In genomic region chr4:68597489-68597888, GRCh38 we compare ENCODE assay signal across 24 cellular contexts. TPM values are rescaled to one million over a fixed set of nuclear protein-coding genes. Genes with fewer than 3 reads are reported as not detected.
DNase-seq lines count a peak whose midpoint lies in the region; ATAC-seq, FAIRE-seq and TF ChIP-seq lines count a peak whose summit lies in the region.
"Had no signal": no experiment of that assay in that cellular context is flagged by ENCODE, and none has a peak within 500 bp of the region (broad histone marks: within the 10 kb centered on the region; RNA-seq: fewer than 3 reads in every experiment).

No MANE protein-coding gene starts in this region.

- H3K4me3 ChIP-seq in HepG2 (replicated peaks in 1 of 3; ENCODE audit: insufficient read depth in 1 of 3, low read depth in 2 of 3, low read length in 3 of 3) (no peak overlapping the region), right lobe of liver (no peak overlapping the region)
- H3K4me3 ChIP-seq: BLaER1 had no signal

- intact Hi-C loops in HepG2 (cut with micrococcal nuclease; ENCODE audit: unreplicated experiment): no loop called here
- intact Hi-C loops in right lobe of liver (cut with DNase I): no loop called here

- no TSS peak for BruUV-seq in HepG2 (replicated peaks; lab: Mats Ljungman, UMichigan)

- H2AFZ ChIP-seq in HepG2 (ENCODE audit: low read length): no peak overlapping the region

- no peak overlapping the region for H3K4me2 ChIP-seq in HepG2 (ENCODE audit: low read depth, low read length)
- H3K4me2 ChIP-seq: BLaER1 had no signal

- no peak for TF ChIP-seq EP300 in HepG2 (IDR thresholded peaks at IDR 0.05; ENCODE audit: low read depth in 2 of 2, low read length in 2 of 2)
- TF ChIP-seq EP300 in HepG2 (CRISPR knock-in tag; IDR thresholded peaks at IDR 0.05; ENCODE audit: borderline replicate concordance): no peak

- in situ Hi-C loops in HepG2 (cut with HindIII; ENCODE audit: extremely low pct_ligation_motif_present, low pct_unique_long_range_greater_than_20kb): no loop called here

- no peak for TF ChIP-seq POLR2A in HepG2 (IDR thresholded peaks at IDR 0.05; ENCODE audit: insufficient read depth in 1 of 2, low read depth in 2 of 2, low read length in 2 of 2)
- no peak for TF ChIP-seq POLR2A in right lobe of liver (IDR thresholded peaks at IDR 0.05)

- peak; percentile 90 for ATAC-seq in left lobe of liver
- 0 out of 3 replicates have a peak, but pooled peaks have one; percentile 36 for ATAC-seq in HepG2
- ATAC-seq in right lobe of liver: peak; percentile 70 to 92 (median 88)
- ATAC-seq in HG02852 (IDR thresholded peaks at IDR 0.05; ENCODE audit: unreplicated experiment): no peak

- H4K20me1 ChIP-seq in HepG2 (ENCODE audit: insufficient read depth, low read length): no peaks in the 10 kb centered on the region
- H4K20me1 ChIP-seq: BLaER1 had no signal

- CTCF ChIA-PET in HepG2 (lab: Yijun Ruan, JAX; ENCODE audit: low intra/inter-chr PET ratio, low total read pairs): no interaction called here

- no peak overlapping the region for H3K9ac ChIP-seq in HepG2 (ENCODE audit: insufficient read depth, low read depth, low read length)
- H3K9ac ChIP-seq: BLaER1 had no signal

- H3K36me3 ChIP-seq in HepG2 (replicated peaks in 1 of 2; ENCODE audit: control insufficient read depth in 1 of 2, insufficient read depth in 2 of 2, low read length in 2 of 2) (no peaks in the 10 kb centered on the region), right lobe of liver (no peaks in the 10 kb centered on the region)
- H3K36me3 ChIP-seq: BE2C, BLaER1 had no signal

- H3K9me3 ChIP-seq in HepG2 (ENCODE audit: low read length) (no peaks in the 10 kb centered on the region), right lobe of liver (no peaks in the 10 kb centered on the region)
- H3K9me3 ChIP-seq: BE2C, BLaER1, Caco-2 had no signal

- no peak for TF ChIP-seq CTCF in HepG2 (CRISPR knock-in tag; IDR thresholded peaks at IDR 0.05)
- no peak for TF ChIP-seq CTCF in right lobe of liver (IDR thresholded peaks at IDR 0.05)

- no peaks in the 10 kb centered on the region for H3K79me2 ChIP-seq in HepG2 (ENCODE audit: insufficient read depth, low read length)

- H3K27me3 ChIP-seq in HepG2 (ENCODE audit: control insufficient read depth in 1 of 2, insufficient read depth in 2 of 2, low read length in 2 of 2) (no peaks in the 10 kb centered on the region), right lobe of liver (no peaks in the 10 kb centered on the region)
- H3K27me3 ChIP-seq: BE2C, BLaER1 had no signal

- peak; percentile 48 for DNase-seq in left lobe of liver (ENCODE audit: low spot score)
- peak; percentile 65 for DNase-seq in HepG2 (ENCODE audit: low spot score)
- DNase-seq in right lobe of liver: peak in 1 of 3 donors; percentile 46
- DNase-seq in activated naive CD4-positive, alpha-beta T cell (lab: John Stamatoyannopoulos, UW): no peak
- DNase-seq: 8988T; ACHN; BE2C; C1 segment of cervical spinal cord; Calu3; CD4-positive, alpha-beta memory T cell; CD4-positive, CD25-positive, alpha-beta regulatory T cell; DMS79 treated with DMSO at 0.1 percent for 48 hours; GF-D8 had no signal

- FAIRE-seq in HepG2 (lab: Jason Lieb, UNC): no peak
- FAIRE-seq: A204.1, D721Med, G401.6, GM12891, GM19239 had no signal

- H3K4me1 ChIP-seq in HepG2 (ENCODE audit: insufficient read depth, low read length): peaks cover 30% of the 10 kb centered on the region
- peaks cover 0 to 26% (median 0%) of the 10 kb centered on the region in 4 donors for H3K4me1 ChIP-seq in right lobe of liver
- H3K4me1 ChIP-seq: BE2C, BLaER1 had no signal

- H3K27ac ChIP-seq in HepG2 (ENCODE audit: extremely low read length, insufficient read depth, low read length) (no peak overlapping the region), right lobe of liver (peak overlapping the region in 2 of 3 donors; percentile 26 to 61)
- H3K27ac ChIP-seq: BLaER1 had no signal

- WGBS in HepG2 (ENCODE audit: low lambda C conversion rate): 49% methylated on average over 2 of the region's 2 CpGs
- 23% methylated on average over 2 of the region's 2 CpGs for WGBS in right lobe of liver (ENCODE audit: insufficient coverage, low coverage, low lambda C conversion rate, missing lambda C conversion rate)

- POLR2A ChIA-PET in HepG2 (lab: Yijun Ruan, JAX): no interaction called here

- TF ChIP-seq RAD21 in HepG2 (CRISPR knock-in tag; IDR thresholded peaks at IDR 0.05): no peak

TF ChIP-seq in HepG2, 621 proteins besides CTCF, POLR2A, EP300 and RAD21 (continues in another document):
- no peak for TF ChIP-seq NFYB (CRISPR knock-in tag; IDR thresholded peaks at IDR 0.05)
- TF ChIP-seq KLF6 (CRISPR knock-in tag; IDR thresholded peaks at IDR 0.05): no peak
- peak; percentile 34; the same call in 1 of the 2 replicates for TF ChIP-seq BCL6 (CRISPR knock-in tag; IDR thresholded peaks at IDR 0.05)
- TF ChIP-seq ZNF136 (CRISPR knock-in tag; IDR thresholded peaks at IDR 0.05; ENCODE audit: low read depth): no peak
- TF ChIP-seq, protein P1, sequence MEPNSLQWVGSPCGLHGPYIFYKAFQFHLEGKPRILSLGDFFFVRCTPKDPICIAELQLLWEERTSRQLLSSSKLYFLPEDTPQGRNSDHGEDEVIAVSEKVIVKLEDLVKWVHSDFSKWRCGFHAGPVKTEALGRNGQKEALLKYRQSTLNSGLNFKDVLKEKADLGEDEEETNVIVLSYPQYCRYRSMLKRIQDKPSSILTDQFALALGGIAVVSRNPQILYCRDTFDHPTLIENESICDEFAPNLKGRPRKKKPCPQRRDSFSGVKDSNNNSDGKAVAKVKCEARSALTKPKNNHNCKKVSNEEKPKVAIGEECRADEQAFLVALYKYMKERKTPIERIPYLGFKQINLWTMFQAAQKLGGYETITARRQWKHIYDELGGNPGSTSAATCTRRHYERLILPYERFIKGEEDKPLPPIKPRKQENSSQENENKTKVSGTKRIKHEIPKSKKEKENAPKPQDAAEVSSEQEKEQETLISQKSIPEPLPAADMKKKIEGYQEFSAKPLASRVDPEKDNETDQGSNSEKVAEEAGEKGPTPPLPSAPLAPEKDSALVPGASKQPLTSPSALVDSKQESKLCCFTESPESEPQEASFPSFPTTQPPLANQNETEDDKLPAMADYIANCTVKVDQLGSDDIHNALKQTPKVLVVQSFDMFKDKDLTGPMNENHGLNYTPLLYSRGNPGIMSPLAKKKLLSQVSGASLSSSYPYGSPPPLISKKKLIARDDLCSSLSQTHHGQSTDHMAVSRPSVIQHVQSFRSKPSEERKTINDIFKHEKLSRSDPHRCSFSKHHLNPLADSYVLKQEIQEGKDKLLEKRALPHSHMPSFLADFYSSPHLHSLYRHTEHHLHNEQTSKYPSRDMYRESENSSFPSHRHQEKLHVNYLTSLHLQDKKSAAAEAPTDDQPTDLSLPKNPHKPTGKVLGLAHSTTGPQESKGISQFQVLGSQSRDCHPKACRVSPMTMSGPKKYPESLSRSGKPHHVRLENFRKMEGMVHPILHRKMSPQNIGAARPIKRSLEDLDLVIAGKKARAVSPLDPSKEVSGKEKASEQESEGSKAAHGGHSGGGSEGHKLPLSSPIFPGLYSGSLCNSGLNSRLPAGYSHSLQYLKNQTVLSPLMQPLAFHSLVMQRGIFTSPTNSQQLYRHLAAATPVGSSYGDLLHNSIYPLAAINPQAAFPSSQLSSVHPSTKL (CRISPR knock-in tag; IDR thresholded peaks at IDR 0.05): 0 out of 2 replicates have a peak, but pooled peaks have one; percentile 23
- TF ChIP-seq ZNF644 (CRISPR knock-in tag; IDR thresholded peaks at IDR 0.05; ENCODE audit: low read depth): peak; percentile 72
- 0 out of 2 replicates have a peak, but pooled peaks have one; percentile 20 for TF ChIP-seq HOMEZ (CRISPR knock-in tag; IDR thresholded peaks at IDR 0.05; ENCODE audit: low read depth)
- TF ChIP-seq TEAD3 (CRISPR knock-in tag; optimal IDR thresholded peaks at IDR 0.05; ENCODE audit: borderline replicate concordance): peak; percentile 55

RNA-seq across cellular contexts. Expression of gene UGT2B17, which starts 21.4 kb away (rescaled TPM):
- total RNA-seq in left lobe of liver (9.8 TPM), HepG2 (2016; rRNA removed; fragmentation: Illumina TruSeq; extraction: Trizol) (not detected in 2 replicates), right lobe of liver (10 to 100 TPM in 2 of 6 experiments, 1 to 10 TPM in 4; 1.0 to 13.6 (median 2.5) TPM)
- total RNA-seq in HepG2 (2016; cell fraction: cytosol; rRNA removed; fragmentation: Illumina TruSeq; extraction: Trizol; ENCODE audit: low read depth): not detected in 2 replicates
- total RNA-seq in HepG2 (2016; cell fraction: insoluble cytoplasmic fraction; rRNA removed; fragmentation: Illumina TruSeq; extraction: Trizol): not detected in 2 replicates
- total RNA-seq in HepG2 (2016; cell fraction: membrane; rRNA removed; fragmentation: Illumina TruSeq; extraction: Trizol): not detected in 2 replicates
- total RNA-seq in HepG2 (2016; cell fraction: nucleus; rRNA removed; fragmentation: Illumina TruSeq; extraction: Trizol): not detected in 2 replicates
- not detected in 2 replicates for polyA plus RNA-seq in HepG2 (2011; rRNA removed)
- polyA plus RNA-seq in HepG2 (2011; cell fraction: cytosol; rRNA removed): not detected in 2 replicates
- not detected in 2 replicates for polyA plus RNA-seq in HepG2 (2011; cell fraction: nucleus; rRNA removed)
- 0.17 TPM in 1 of 2 replicates, not detected in the other for polyA plus RNA-seq in HepG2 (2012)
- polyA plus RNA-seq in HepG2 (2016; cell fraction: cytosol; fragmentation: Illumina TruSeq; extraction: Trizol; ENCODE audit: low read depth): not detected in 2 replicates
- polyA plus RNA-seq in HepG2 (2016; cell fraction: insoluble cytoplasmic fraction; fragmentation: Illumina TruSeq; extraction: Trizol; ENCODE audit: low read depth): not detected in 2 replicates
- not detected in 2 replicates for polyA plus RNA-seq in HepG2 (2016; cell fraction: membrane; fragmentation: Illumina TruSeq; extraction: Trizol; ENCODE audit: low read depth)
- not detected in 2 replicates for polyA plus RNA-seq in HepG2 (2016; cell fraction: nucleus; fragmentation: Illumina TruSeq; extraction: Trizol; ENCODE audit: insufficient read depth, low read depth)
- not detected in 2 replicates for polyA minus RNA-seq in HepG2 (2011; rRNA and poly(A)+ RNA removed; ENCODE audit: low replicate concordance)
- not detected in 2 replicates for polyA minus RNA-seq in HepG2 (2011; cell fraction: cytosol; rRNA and poly(A)+ RNA removed)
- polyA minus RNA-seq in HepG2 (2011; cell fraction: nucleus; rRNA and poly(A)+ RNA removed): not detected in 2 replicates
- total RNA-seq: A673; Calu3; CD4-positive, alpha-beta memory T cell; CD4-positive, CD25-positive, alpha-beta regulatory T cell had no signal
- polyA plus RNA-seq: AG04450; CD14-positive monocyte; CD4-positive, alpha-beta memory T cell; CD4-positive, CD25-positive, alpha-beta regulatory T cell had no signal

Comparison
In these comparisons a context has a peak if more than half of its experiments do, and no peak if none do; other contexts are left out.
1. DNase-seq: peak in left lobe of liver (single experiment) and HepG2 (single experiment); none in activated naive CD4-positive, alpha-beta T cell (0 of 4).